ENCODE assay signal across 21 cellular contexts in the genomic region with DNA sequence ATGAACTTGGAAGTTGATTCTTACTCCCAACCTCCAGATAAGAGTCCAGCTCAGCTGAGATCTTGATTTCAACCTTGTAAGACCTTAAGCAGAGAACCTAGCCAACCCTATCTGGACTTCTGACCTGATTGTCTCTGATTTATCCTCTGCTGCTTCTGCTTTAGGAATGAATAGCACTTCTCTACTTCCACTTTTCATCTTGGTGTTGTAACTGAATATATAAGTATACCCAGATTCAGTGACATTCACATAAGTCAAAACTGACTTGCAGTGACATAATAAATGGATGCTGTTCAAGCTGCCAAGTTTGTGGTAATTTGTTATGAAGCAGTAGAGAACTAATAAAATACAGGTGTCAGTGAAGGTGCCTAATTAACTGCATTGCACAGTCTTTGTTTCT. TPM values are rescaled to one million over a fixed set of nuclear protein-coding genes. Genes with fewer than 3 reads are reported as not detected.
A peak's percentile ranks its signal among the peaks of the same experiment; 100 is the strongest.
DNase-seq lines count a peak whose midpoint lies in the region; ATAC-seq, FAIRE-seq and TF ChIP-seq lines count a peak whose summit lies in the region.
"Had no signal": no experiment of that assay in that cellular context is flagged by ENCODE, and none has a peak within 500 bp of the region (broad histone marks: within the 10 kb centered on the region; RNA-seq: fewer than 3 reads in every experiment).

No MANE protein-coding gene starts in this region.

- H3K4me3 ChIP-seq in K562 (no peak overlapping the region), prostate gland (no peak overlapping the region)
- H3K4me3 ChIP-seq: esophagus squamous epithelium, tibial nerve had no signal

- no peak for ATAC-seq in K562
- ATAC-seq in GM21447 (IDR thresholded peaks at IDR 0.05; ENCODE audit: unreplicated experiment), result no peak
- ATAC-seq: stimulated activated naive CD8-positive, alpha-beta T cell treated with anti-CD3 and anti-CD28 coated beads, Interleukin-15, Interleukin-2, amounts not matched to agents 100 U/mL and 50 U/mL, for 24 hours had no signal

- in situ Hi-C loops in K562 (cut with MboI), result no loop called here

- intact Hi-C loops in K562 (cut with micrococcal nuclease) (no loop called here), prostate gland (cut with DNase I) (no loop called here)

- no peak overlapping the region for H3K4me2 ChIP-seq in K562 (ENCODE audit: insufficient read depth, low read length)

- no peak for TF ChIP-seq POLR2A in K562 (conservative IDR thresholded peaks at IDR 0.05)
- no peak for TF ChIP-seq POLR2A in prostate gland (IDR thresholded peaks at IDR 0.05)

- no peaks in the 10 kb centered on the region for H3K9me1 ChIP-seq in K562 (ENCODE audit: control insufficient read depth, insufficient read depth, low read length)

- POLR2A ChIA-PET in GM10248 (lab: Yijun Ruan, JAX), result interaction anchor here (0.7 kb wide), 1 partner anchor 989 kb away, joined by 3 read pairs; no protein-coding TSS in a partner anchor
- POLR2A ChIA-PET in K562 (lab: Yijun Ruan, JAX), result no interaction called here

- no peak overlapping the region for H3K9ac ChIP-seq in K562 (ENCODE audit: insufficient read depth in 1 of 2, low read depth in 2 of 2, low read length in 2 of 2)

- H3K27me3 ChIP-seq in K562 (ENCODE audit: control insufficient read depth in 2 of 2, insufficient read depth in 2 of 2, low read length in 2 of 2) (no peaks in the 10 kb centered on the region; a peak in 1 of 5 replicates), prostate gland (replicated peaks; ENCODE audit: insufficient read depth) (no peaks in the 10 kb centered on the region)
- H3K27me3 ChIP-seq: esophagus squamous epithelium, tibial nerve had no signal

- TF ChIP-seq CTCF in GM10248 (IDR thresholded peaks at IDR 0.05; ENCODE audit: control extremely low read depth, extremely low read depth, low read depth, missing control alignments) (no peak), K562 (IDR thresholded peaks at IDR 0.05 in 2 of 3, conservative IDR thresholded peaks at IDR 0.05 in 1 of 3; ENCODE audit: insufficient read depth in 2 of 3, low read depth in 1 of 3, low read length in 3 of 3) (no peak), prostate gland (IDR thresholded peaks at IDR 0.05) (no peak)

- no peaks in the 10 kb centered on the region for H4K20me1 ChIP-seq in K562 (replicated peaks; ENCODE audit: control insufficient read depth, insufficient read depth, low read length)

- H3K79me2 ChIP-seq in K562 (ENCODE audit: control insufficient read depth, insufficient read depth, low read length), result no peaks in the 10 kb centered on the region

- no peak overlapping the region for H3K27ac ChIP-seq in K562 (ENCODE audit: extremely low read depth, low read depth, low read length)
- H3K27ac ChIP-seq in prostate gland, result peak overlapping the region; percentile 73 to 78
- H3K27ac ChIP-seq: RWPE1, tibial nerve had no signal

- H2AFZ ChIP-seq in K562 (ENCODE audit: low read depth, low read length), result no peak overlapping the region

- DNase-seq in GM10248 (ENCODE audit: extremely low spot score), result peak; percentile 31
- DNase-seq in NOMO-1 (lab: John Stamatoyannopoulos, UW; ENCODE audit: unreplicated experiment in 2 of 2), result peak; percentile 13 to 89
- DNase-seq in K562 (ENCODE audit: extremely low read depth in 1 of 4, low spot score in 3 of 4), result no peak
- DNase-seq in prostate gland (ENCODE audit: low spot score), result no peak
- DNase-seq in NCI-H226, result no peak
- DNase-seq in stimulated activated CD4-positive, alpha-beta T cell treated with anti-CD3 and anti-CD28 coated beads, Interleukin-2, amount 100 ng/mL, for 24 hours, result no peak
- no peak for DNase-seq in amygdala (lab: John Stamatoyannopoulos, UW)
- DNase-seq: activated CD8-positive, alpha-beta memory T cell treated with anti-CD3 and anti-CD28 coated beads, Interleukin-2, amount 50 U/mL, for 48 hours; aorta; Calu3; cerebellar nuclear complex; effector memory CD4-positive, alpha-beta T cell; EL; esophagus squamous epithelium; H9; NCI-H748 treated with DMSO at 0.1 percent for 48 hours; stimulated activated naive CD8-positive, alpha-beta T cell treated with anti-CD3 and anti-CD28 coated beads, Interleukin-15, Interleukin-2, amounts not matched to agents 100 U/mL and 50 U/mL, for 24 hours had no signal

- no peak for FAIRE-seq in K562 (lab: Jason Lieb, UNC)
- FAIRE-seq: TTC549 had no signal

- no TSS peak for BruUV-seq in K562 (replicated peaks; lab: Mats Ljungman, UMichigan)

- TF ChIP-seq RAD21 in K562 (CRISPR knock-in tag; conservative IDR thresholded peaks at IDR 0.05 in 1 of 2, IDR thresholded peaks at IDR 0.05 in 1 of 2), result no peak

- H3K9me3 ChIP-seq in K562 (replicated peaks; ENCODE audit: control insufficient read depth, insufficient read depth, low read depth, low read length) (no peaks in the 10 kb centered on the region), prostate gland (no peaks in the 10 kb centered on the region)
- H3K9me3 ChIP-seq: esophagus squamous epithelium, tibial nerve had no signal

- no peak for TF ChIP-seq EP300 in K562 (IDR thresholded peaks at IDR 0.05; ENCODE audit: low read length)

- H3K4me1 ChIP-seq in K562 (replicated peaks in 1 of 2; ENCODE audit: control insufficient read depth in 2 of 2, insufficient read depth in 2 of 2, low read length in 2 of 2) (no peaks in the 10 kb centered on the region), prostate gland (replicated peaks) (peaks cover 25% of the 10 kb centered on the region)
- H3K4me1 ChIP-seq: esophagus squamous epithelium, tibial nerve had no signal

- CTCF ChIA-PET in GM10248 (lab: Yijun Ruan, JAX), result interaction anchor here (1.8 to 4.3 kb wide), 2 partner anchors 12 to 16 kb away, joined by 7 to 10 read pairs; no protein-coding TSS in a partner anchor
- CTCF ChIA-PET in K562 (lab: Yijun Ruan, JAX; ENCODE audit: low intra/inter-chr PET ratio), result no interaction called here

- H3K36me3 ChIP-seq in K562 (ENCODE audit: control insufficient read depth, insufficient read depth, low read length) (no peaks in the 10 kb centered on the region), prostate gland (no peaks in the 10 kb centered on the region)
- H3K36me3 ChIP-seq: esophagus squamous epithelium, tibial nerve had no signal

RNA-seq across cellular contexts. Expression of gene RAD51B, which starts 33.6 kb away (rescaled TPM):
- total RNA-seq in K562 (2011; cell fraction: chromatin; rRNA removed; ENCODE audit: low replicate concordance), result 74.7 and 170 TPM in 2 replicates
- 33.0 and 48.6 TPM in 2 replicates for total RNA-seq in K562 (2011; cell fraction: nucleolus; rRNA removed)
- 59.4 and 73.9 TPM in 2 replicates for total RNA-seq in K562 (2011; cell fraction: nucleoplasm; rRNA removed)
- total RNA-seq in K562 (2014; rRNA removed) (7.1 and 11.3 TPM in 2 replicates), K562 (2014; rRNA removed; fragmentation: Illumina TruSeq; extraction: Trizol) (17.3 and 21.3 TPM in 2 replicates), K562 (2015; rRNA removed; fragmentation: Illumina TruSeq; extraction: Trizol) (9.4 and 10.1 TPM in 2 replicates), K562 (2021) (12.9 and 16.9 TPM in 2 replicates), prostate gland (10 to 100 TPM; 14.9 to 35.8 TPM)
- polyA plus RNA-seq in K562 (2011; rRNA removed) (13.3 and 16.3 TPM in 2 replicates), K562 (2014; fragmentation: Illumina TruSeq; extraction: Trizol) (6.7 and 8.6 TPM in 2 replicates), K562 (2014; fragmentation: Nextera tagmentation; extraction: Ambion mirVana) (10 to 100 TPM; 10.8 to 14.1 TPM), K562 (2014; rRNA removed) (6.3 and 8.5 TPM in 2 replicates)
- 6.0 and 7.1 TPM in 2 replicates for polyA plus RNA-seq in K562 (2011; cell fraction: cytosol; rRNA removed)
- polyA plus RNA-seq in K562 (2011; cell fraction: nucleus; rRNA removed), result 13.2 and 16.7 TPM in 2 replicates
- 7.3 and 9.2 TPM in 2 replicates for polyA plus RNA-seq in K562 (2012)
- 47.3 and 48.0 TPM in 2 replicates for polyA minus RNA-seq in K562 (2011; rRNA and poly(A)+ RNA removed)
- polyA minus RNA-seq in K562 (2011; cell fraction: cytosol; rRNA and poly(A)+ RNA removed), result 5.7 and 7.6 TPM in 2 replicates
- polyA minus RNA-seq in K562 (2011; cell fraction: nucleus; rRNA and poly(A)+ RNA removed), result 51.7 and 95.7 TPM in 2 replicates

RNA-seq across cellular contexts. Expression of gene ZFYVE26, which starts 36.8 kb away (rescaled TPM):
- 58.5 and 63.6 TPM in 2 replicates for total RNA-seq in K562 (2011; cell fraction: chromatin; rRNA removed; ENCODE audit: low replicate concordance)
- 27.8 and 27.9 TPM in 2 replicates for total RNA-seq in K562 (2011; cell fraction: nucleolus; rRNA removed)
- 34.8 and 36.8 TPM in 2 replicates for total RNA-seq in K562 (2011; cell fraction: nucleoplasm; rRNA removed)
- total RNA-seq in K562 (2014; rRNA removed), result 5.4 and 6.4 TPM in 2 replicates
- total RNA-seq in K562 (2014; rRNA removed; fragmentation: Illumina TruSeq; extraction: Trizol), result 4.9 and 6.0 TPM in 2 replicates
- total RNA-seq in K562 (2015; rRNA removed; fragmentation: Illumina TruSeq; extraction: Trizol), result 5.2 and 6.7 TPM in 2 replicates
- total RNA-seq in K562 (2021), result 7.1 and 9.1 TPM in 2 replicates
- 6.5 and 6.7 TPM in 2 replicates for polyA plus RNA-seq in K562 (2011; rRNA removed)
- 3.8 and 4.3 TPM in 2 replicates for polyA plus RNA-seq in K562 (2011; cell fraction: cytosol; rRNA removed)
- 14.0 and 22.3 TPM in 2 replicates for polyA plus RNA-seq in K562 (2011; cell fraction: nucleus; rRNA removed)
- 3.7 and 5.7 TPM in 2 replicates for polyA plus RNA-seq in K562 (2012)
- polyA plus RNA-seq in K562 (2014; fragmentation: Illumina TruSeq; extraction: Trizol), result 4.5 and 4.6 TPM in 2 replicates
- polyA plus RNA-seq in K562 (2014; fragmentation: Nextera tagmentation; extraction: Ambion mirVana), result under 1 TPM; 0.32 to 0.48 TPM
- polyA plus RNA-seq in K562 (2014; rRNA removed), result 2.9 and 5.9 TPM in 2 replicates
- polyA minus RNA-seq in K562 (2011; rRNA and poly(A)+ RNA removed), result 17.7 and 21.9 TPM in 2 replicates
- 5.2 and 10.4 TPM in 2 replicates for polyA minus RNA-seq in K562 (2011; cell fraction: cytosol; rRNA and poly(A)+ RNA removed)
- 16.6 and 27.3 TPM in 2 replicates for polyA minus RNA-seq in K562 (2011; cell fraction: nucleus; rRNA and poly(A)+ RNA removed)
- 10 to 100 TPM; 12.2 to 33.7 TPM for total RNA-seq in prostate gland

Comparison
In these comparisons a context has a peak if more than half of its experiments do, and no peak if none do; other contexts are left out.
1. DNase-seq: peak in GM10248 (single experiment) and NOMO-1 (2 of 2); none in K562 (0 of 4), prostate gland (single experiment), NCI-H226 (single experiment), stimulated activated CD4-positive, alpha-beta T cell treated with anti-CD3 and anti-CD28 coated beads, Interleukin-2, amount 100 ng/mL, for 24 hours (0 of 2) and amygdala (0 of 56).